17 cellular contexts compared by ENCODE assay signal in genomic region chr20:62203378-62204030, GRCh38. TPM values are rescaled to one million over a fixed set of nuclear protein-coding genes. Genes with fewer than 3 reads are reported as not detected.
A peak's percentile ranks its signal among the peaks of the same experiment; 100 is the strongest.
DNase-seq lines count a peak whose midpoint lies in the region; ATAC-seq and TF ChIP-seq lines count a peak whose summit lies in the region.
"Had no signal": no experiment of that assay in that cellular context is flagged by ENCODE, and none has a peak within 500 bp of the region (broad histone marks: within the 10 kb centered on the region; RNA-seq: fewer than 3 reads in every experiment).

No MANE protein-coding gene starts in this region.

- H3K36me3 ChIP-seq in osteoblast (ENCODE audit: insufficient read depth, low read length) (peaks cover 24% of the 10 kb centered on the region), trophoblast cell (ENCODE audit: control insufficient read depth in 1 of 2, insufficient read depth in 2 of 2, low read length in 2 of 2) (peaks cover 32 to 36% of the 10 kb centered on the region in 2 experiments)
- H3K36me3 ChIP-seq: neural progenitor cell had no signal

- TF ChIP-seq CTCF in choroid plexus epithelial cell (conservative IDR thresholded peaks at IDR 0.05; ENCODE audit: low read depth, low read length) = no peak
- TF ChIP-seq CTCF in osteoblast (IDR thresholded peaks at IDR 0.05; ENCODE audit: extremely low read depth, low read depth, low read length) = no peak

- no peak overlapping the region for H2BK120ac ChIP-seq in trophoblast cell (ENCODE audit: insufficient read depth, low read length, poor library complexity)

- peaks cover 23% of the 10 kb centered on the region for H4K20me1 ChIP-seq in osteoblast (ENCODE audit: insufficient read depth, low read length)

- H2AFZ ChIP-seq in osteoblast (ENCODE audit: low read length) = no peak overlapping the region
- no peak overlapping the region for H2AFZ ChIP-seq in trophoblast cell (ENCODE audit: insufficient read depth, low read length, poor library complexity)
- H2AFZ ChIP-seq: neural progenitor cell had no signal

- H3K79me2 ChIP-seq in osteoblast (ENCODE audit: insufficient read depth, low read length) (no peaks in the 10 kb centered on the region), trophoblast cell (ENCODE audit: control insufficient read depth, insufficient read depth, low read length, poor library complexity) (no peaks in the 10 kb centered on the region)

- H2AK5ac ChIP-seq in trophoblast cell (ENCODE audit: low read length) = no peak overlapping the region

- no peaks in the 10 kb centered on the region for H3K9me3 ChIP-seq in osteoblast (ENCODE audit: low read depth, low read length)
- H3K9me3 ChIP-seq in trophoblast cell (ENCODE audit: insufficient read depth, low read depth, low read length) = no peaks in the 10 kb centered on the region
- H3K9me3 ChIP-seq: ascending aorta, esophagus muscularis mucosa had no signal

- CTCF ChIA-PET in activated CD8-positive, alpha-beta memory T cell treated with anti-CD3 and anti-CD28 coated beads, Interleukin-2, amount 10 ng/mL, durations not matched to agents 7 days and 5 days (lab: Charles Lee) = no interaction called here

- H3K36me3 Mint-ChIP-seq in activated CD8-positive, alpha-beta memory T cell treated with anti-CD3 and anti-CD28 coated beads, Interleukin-2, amount 10 ng/mL, durations not matched to agents 7 days and 5 days = peaks cover 23% of the 10 kb centered on the region

- ATAC-seq in activated CD8-positive, alpha-beta memory T cell treated with anti-CD3 and anti-CD28 coated beads, Interleukin-2, amount 10 ng/mL, durations not matched to agents 7 days and 5 days = no peak
- ATAC-seq: T-helper 17 cell had no signal

- no peak overlapping the region for H2BK5ac ChIP-seq in trophoblast cell (ENCODE audit: low read depth, low read length, poor library complexity)

- H3K27me3 Mint-ChIP-seq in activated CD8-positive, alpha-beta memory T cell treated with anti-CD3 and anti-CD28 coated beads, Interleukin-2, amount 10 ng/mL, durations not matched to agents 7 days and 5 days = no peaks in the 10 kb centered on the region
- H3K27me3 Mint-ChIP-seq: T-helper 17 cell had no signal

- H3K4me1 ChIP-seq in osteoblast (ENCODE audit: insufficient read depth, low read length) (peaks cover 21% of the 10 kb centered on the region), trophoblast cell (ENCODE audit: control insufficient read depth in 1 of 2, insufficient read depth in 2 of 2, low read length in 2 of 2) (no peaks in the 10 kb centered on the region)
- H3K4me1 ChIP-seq: ascending aorta, esophagus muscularis mucosa, neural progenitor cell had no signal

- no peaks in the 10 kb centered on the region for H3K9me3 Mint-ChIP-seq in activated CD8-positive, alpha-beta memory T cell treated with anti-CD3 and anti-CD28 coated beads, Interleukin-2, amount 10 ng/mL, durations not matched to agents 7 days and 5 days (ENCODE audit: low read depth)
- H3K9me3 Mint-ChIP-seq: neural progenitor cell had no signal

- no peak overlapping the region for H2BK12ac ChIP-seq in trophoblast cell (ENCODE audit: low read length)

- peak overlapping the region; percentile 17 for H3K27ac Mint-ChIP-seq in activated CD8-positive, alpha-beta memory T cell treated with anti-CD3 and anti-CD28 coated beads, Interleukin-2, amount 10 ng/mL, durations not matched to agents 7 days and 5 days
- H3K27ac Mint-ChIP-seq: neural progenitor cell, T-helper 17 cell had no signal

- H3K4me3 Mint-ChIP-seq in activated CD8-positive, alpha-beta memory T cell treated with anti-CD3 and anti-CD28 coated beads, Interleukin-2, amount 10 ng/mL, durations not matched to agents 7 days and 5 days = no peak overlapping the region
- H3K4me3 Mint-ChIP-seq: neural progenitor cell, T-helper 17 cell had no signal

- H3K4me2 ChIP-seq in osteoblast (ENCODE audit: insufficient read depth, low read length) (peak overlapping the region; percentile 49), trophoblast cell (ENCODE audit: low read length) (no peak overlapping the region)
- H3K4me2 ChIP-seq: neural progenitor cell had no signal

- no peak overlapping the region for H3K18ac ChIP-seq in trophoblast cell (ENCODE audit: low read length)

- no peak for DNase-seq in activated CD8-positive, alpha-beta memory T cell treated with anti-CD3 and anti-CD28 coated beads, Interleukin-2, amount 10 ng/mL, durations not matched to agents 7 days and 5 days
- DNase-seq in activated CD8-positive, alpha-beta memory T cell treated with anti-CD3 and anti-CD28 coated beads for 24 hours = no peak
- DNase-seq in NCI-H1436 treated with DMSO at 0.1 percent for 48 hours (lab: John Stamatoyannopoulos, UW) (peak; percentile 36), choroid plexus epithelial cell (ENCODE audit: low read depth) (peak; percentile 34), osteoblast (ENCODE audit: insufficient read length, low spot score, missing footprints) (peak; percentile 95), trophoblast cell (no peak), 8988T (no peak), KG1 (lab: John Stamatoyannopoulos, UW) (no peak)
- DNase-seq: activated CD4-positive, CD25-positive, alpha-beta regulatory T cell; activated effector memory CD4-positive, alpha-beta T cell treated with anti-CD3 and anti-CD28 coated beads, Interleukin-2, amount 50 U/mL, for 16 hours; midbrain; NCI-H2029; substantia nigra had no signal

- H3K27ac ChIP-seq in osteoblast (ENCODE audit: low read depth, low read length) = peak overlapping the region; percentile 36
- no peak overlapping the region for H3K27ac ChIP-seq in trophoblast cell (ENCODE audit: low read depth, low read length)
- H3K27ac ChIP-seq: ascending aorta, esophagus muscularis mucosa, neural progenitor cell had no signal

- H4K12ac ChIP-seq in trophoblast cell (ENCODE audit: low read depth, low read length) = no peak overlapping the region

- no peak overlapping the region for H3K14ac ChIP-seq in trophoblast cell (ENCODE audit: low read length)

- no peak overlapping the region for H3K9ac ChIP-seq in trophoblast cell (ENCODE audit: low read length)
- H3K9ac ChIP-seq: neural progenitor cell had no signal

- no peaks in the 10 kb centered on the region for H3K27me3 ChIP-seq in osteoblast (ENCODE audit: insufficient read depth, low read length)
- no peaks in the 10 kb centered on the region for H3K27me3 ChIP-seq in trophoblast cell (ENCODE audit: insufficient read depth, low read length)
- H3K27me3 ChIP-seq: ascending aorta, neural progenitor cell had no signal

- no peak overlapping the region for H3K23ac ChIP-seq in trophoblast cell (ENCODE audit: low read length)

- H3K4me1 Mint-ChIP-seq in activated CD8-positive, alpha-beta memory T cell treated with anti-CD3 and anti-CD28 coated beads, Interleukin-2, amount 10 ng/mL, durations not matched to agents 7 days and 5 days = no peaks in the 10 kb centered on the region

- no CpG with 5 or more reads among the region's 22 CpGs for WGBS in trophoblast cell (ENCODE audit: extremely low coverage, insufficient coverage, insufficient read length)

- H3K79me1 ChIP-seq in trophoblast cell (ENCODE audit: low read length) = no peaks in the 10 kb centered on the region

- no peak overlapping the region for H4K8ac ChIP-seq in trophoblast cell (ENCODE audit: low read depth, low read length)

- no peak overlapping the region for H3K4me3 ChIP-seq in choroid plexus epithelial cell (ENCODE audit: low read depth, low read length)
- peak overlapping the region; percentile 21 for H3K4me3 ChIP-seq in osteoblast (ENCODE audit: insufficient read depth, low read length)
- H3K4me3 ChIP-seq in trophoblast cell (ENCODE audit: low read depth, low read length) = no peak overlapping the region
- H3K4me3 ChIP-seq: ascending aorta, esophagus muscularis mucosa, neural progenitor cell had no signal

- H3K4ac ChIP-seq in trophoblast cell (ENCODE audit: low read depth, low read length) = no peak overlapping the region

- no peak overlapping the region for H4K91ac ChIP-seq in trophoblast cell (ENCODE audit: low read depth, low read length)

RNA-seq across cellular contexts. Expression of gene HRH3, which starts 16.6 kb away (rescaled TPM):
- total RNA-seq in activated CD8-positive, alpha-beta memory T cell treated with anti-CD3 and anti-CD28 coated beads, Interleukin-2, amount 10 ng/mL, durations not matched to agents 7 days and 5 days = not detected
- not detected in 2 replicates for total RNA-seq in osteoblast
- polyA plus RNA-seq in trophoblast cell (2013) = 0.15 and 0.18 TPM in 2 replicates
- total RNA-seq: esophagus muscularis mucosa, T-helper 17 cell had no signal

RNA-seq across cellular contexts. Expression of gene MTG2, which starts 20.7 kb away (rescaled TPM):
- 10 to 100 TPM; 34.0 to 40.1 TPM for total RNA-seq in activated CD8-positive, alpha-beta memory T cell treated with anti-CD3 and anti-CD28 coated beads, Interleukin-2, amount 10 ng/mL, durations not matched to agents 7 days and 5 days
- 22.1 and 25.0 TPM in 2 replicates for total RNA-seq in osteoblast
- 25.9 and 27.2 TPM in 2 replicates for polyA plus RNA-seq in trophoblast cell (2013)

RNA-seq across cellular contexts. Expression of gene OSBPL2, which starts 34.8 kb away (rescaled TPM):
- total RNA-seq in activated CD8-positive, alpha-beta memory T cell treated with anti-CD3 and anti-CD28 coated beads, Interleukin-2, amount 10 ng/mL, durations not matched to agents 7 days and 5 days = 10 to 100 TPM; 27.1 TPM
- total RNA-seq in osteoblast = 35.8 and 39.8 TPM in 2 replicates
- polyA plus RNA-seq in trophoblast cell (2013) = 57.6 and 60.3 TPM in 2 replicates

RNA-seq across cellular contexts. Expression of gene SS18L1, which starts 59.9 kb away (rescaled TPM):
- total RNA-seq in activated CD8-positive, alpha-beta memory T cell treated with anti-CD3 and anti-CD28 coated beads, Interleukin-2, amount 10 ng/mL, durations not matched to agents 7 days and 5 days = 10 to 100 TPM; 19.5 to 23.0 TPM
- total RNA-seq in osteoblast = 12.7 TPM in 2 replicates
- 11.5 and 12.4 TPM in 2 replicates for polyA plus RNA-seq in trophoblast cell (2013)

Comparison
In these comparisons a context has a peak if more than half of its experiments do, and no peak if none do; other contexts are left out.
1. DNase-seq: peak in NCI-H1436 treated with DMSO at 0.1 percent for 48 hours (single experiment), choroid plexus epithelial cell (single experiment) and osteoblast (single experiment); none in activated CD8-positive, alpha-beta memory T cell treated with anti-CD3 and anti-CD28 coated beads, Interleukin-2, amount 10 ng/mL, durations not matched to agents 7 days and 5 days (single experiment), activated CD8-positive, alpha-beta memory T cell treated with anti-CD3 and anti-CD28 coated beads for 24 hours (single experiment), trophoblast cell (0 of 2), 8988T (single experiment) and KG1 (single experiment).